Comparison of ENCODE assay signal across 8 cellular contexts in the genomic region with DNA sequence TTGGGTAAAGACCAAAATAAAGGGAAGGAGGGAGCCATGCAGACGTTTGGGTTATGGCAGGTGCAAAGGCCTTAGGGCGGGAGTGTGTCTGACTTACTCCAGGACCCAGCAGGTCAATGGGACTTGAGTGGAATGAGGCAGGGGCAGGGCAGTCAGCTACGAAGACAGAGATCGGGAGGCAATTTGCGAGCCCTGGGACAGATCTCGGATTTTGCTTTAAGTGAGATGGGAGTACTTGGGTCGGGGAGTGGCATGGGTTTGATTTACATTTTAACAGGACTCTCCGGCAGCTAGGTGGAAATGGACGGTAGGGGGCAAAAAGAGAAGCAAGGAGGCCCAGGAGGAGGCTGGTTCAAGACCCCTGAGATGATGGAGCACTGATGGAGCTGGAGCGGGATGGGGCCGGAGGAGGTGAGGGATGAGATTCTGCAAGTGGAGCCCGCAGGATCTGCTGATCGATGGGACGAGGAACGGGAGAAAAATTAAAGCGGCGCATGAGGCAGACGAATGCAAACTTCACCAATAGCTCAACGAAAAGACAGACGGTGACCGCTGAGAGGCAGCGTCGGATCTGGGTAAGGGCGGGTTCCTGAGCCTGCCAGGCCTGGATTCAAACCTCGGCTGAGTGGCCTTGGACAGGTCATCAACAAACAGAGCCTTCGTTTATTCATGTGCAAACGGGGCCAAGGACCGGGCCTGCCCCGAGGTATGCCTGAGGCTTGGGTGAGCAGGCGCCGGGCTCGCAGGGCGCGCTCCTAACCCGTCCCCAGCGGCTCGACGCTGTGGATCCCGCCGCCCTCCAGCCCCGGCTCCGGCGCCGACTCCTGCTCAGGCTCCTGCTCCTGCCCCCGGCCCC. TPM values are rescaled to one million over a fixed set of nuclear protein-coding genes. Genes with fewer than 3 reads are reported as not detected.
A peak's percentile ranks its signal among the peaks of the same experiment; 100 is the strongest.
DNase-seq lines count a peak whose midpoint lies in the region; ATAC-seq and TF ChIP-seq lines count a peak whose summit lies in the region.

No MANE protein-coding gene starts in this region.

- peak overlapping the region; percentile 47 for H3K27ac Mint-ChIP-seq in activated T-cell treated with anti-CD3 and anti-CD28 coated beads, Interleukin-2, amount 50 U/mL, for 72 hours
- peak overlapping the region; percentile 89 to 99 (median 96) for H3K27ac Mint-ChIP-seq in naive thymus-derived CD4-positive, alpha-beta T cell

- H3K27ac ChIP-seq in naive thymus-derived CD4-positive, alpha-beta T cell (ENCODE audit: low read depth, low read length), result peak overlapping the region; percentile 83

- peaks cover 2 to 4% of the 10 kb centered on the region in 2 donors for H3K9me3 Mint-ChIP-seq in activated T-cell treated with anti-CD3 and anti-CD28 coated beads, Interleukin-2, amount 50 U/mL, for 72 hours
- H3K9me3 Mint-ChIP-seq in naive thymus-derived CD4-positive, alpha-beta T cell, result peaks cover 0 to 10% (median 0%) of the 10 kb centered on the region in 11 donors

- peak overlapping the region; percentile 52 for H3K4me3 ChIP-seq in fibroblast of mammary gland (ENCODE audit: control insufficient read depth, low read depth, low read length)
- H3K4me3 ChIP-seq in naive thymus-derived CD4-positive, alpha-beta T cell (ENCODE audit: low read length), result peak overlapping the region; percentile 71

- peak overlapping the region; percentile 80 to 95 for H3K4me3 Mint-ChIP-seq in activated T-cell treated with anti-CD3 and anti-CD28 coated beads, Interleukin-2, amount 50 U/mL, for 72 hours
- peak overlapping the region; percentile 86 to 96 (median 94) for H3K4me3 Mint-ChIP-seq in naive thymus-derived CD4-positive, alpha-beta T cell

- CTCF ChIA-PET in naive thymus-derived CD4-positive, alpha-beta T cell (lab: Charles Lee), result interaction anchor here (0.6 to 1.6 kb wide), 5 partner anchors 27 to 71 kb away, joined by 3 read pairs; a partner anchor contains a TSS

- peak; percentile 91 for DNase-seq in DMS 273 (lab: John Stamatoyannopoulos, UW; ENCODE audit: unreplicated experiment)
- DNase-seq in HPDE6-E6E7 (ENCODE audit: extremely low spot score), result peak; percentile 91
- peak; percentile 69 for DNase-seq in NOMO-1 treated with DMSO at 0.1 percent for 48 hours (lab: John Stamatoyannopoulos, UW; ENCODE audit: unreplicated experiment)
- DNase-seq in activated T-cell treated with anti-CD3 and anti-CD28 coated beads, Interleukin-2, amount 50 U/mL, for 72 hours, result peak; percentile 76 to 87
- DNase-seq in fibroblast of mammary gland (ENCODE audit: low read depth), result peak; percentile 77
- peak in 8 of 9 donors; percentile 31 to 74 (median 39) for DNase-seq in naive thymus-derived CD4-positive, alpha-beta T cell
- peak in 5 of 6 experiments; percentile 49 to 70 (median 65) for DNase-seq in stimulated activated naive CD4-positive, alpha-beta T cell (lab: John Stamatoyannopoulos, UW)

- POLR2A ChIA-PET in naive thymus-derived CD4-positive, alpha-beta T cell (lab: Charles Lee), result interaction anchor here (0.5 to 2.1 kb wide), 11 partner anchors 25 to 137 kb away, joined by 3 to 6 read pairs (median 4); a partner anchor contains a TSS

- peaks cover 20 to 32% of the 10 kb centered on the region in 2 donors for H3K4me1 ChIP-seq in naive thymus-derived CD4-positive, alpha-beta T cell (ENCODE audit: control insufficient read depth in 2 of 2, insufficient read depth in 2 of 2, low read length in 2 of 2)

- H3K27me3 ChIP-seq in naive thymus-derived CD4-positive, alpha-beta T cell (ENCODE audit: control insufficient read depth in 2 of 2, insufficient read depth in 2 of 2, low read length in 2 of 2), result no peaks in the 10 kb centered on the region

- no peaks in the 10 kb centered on the region for H3K27me3 Mint-ChIP-seq in activated T-cell treated with anti-CD3 and anti-CD28 coated beads, Interleukin-2, amount 50 U/mL, for 72 hours (ENCODE audit: low read depth)
- no peaks in the 10 kb centered on the region for H3K27me3 Mint-ChIP-seq in naive thymus-derived CD4-positive, alpha-beta T cell

- peak; percentile 33 for TF ChIP-seq CTCF in fibroblast of mammary gland (conservative IDR thresholded peaks at IDR 0.05; ENCODE audit: control insufficient read depth, insufficient read depth, low read depth, low read length)

- peaks cover 55% of the 10 kb centered on the region for H3K4me1 Mint-ChIP-seq in activated T-cell treated with anti-CD3 and anti-CD28 coated beads, Interleukin-2, amount 50 U/mL, for 72 hours (ENCODE audit: low read depth)
- H3K4me1 Mint-ChIP-seq in naive thymus-derived CD4-positive, alpha-beta T cell, result peaks cover 26 to 59% (median 46%) of the 10 kb centered on the region in 7 donors

- H3K36me3 Mint-ChIP-seq in activated T-cell treated with anti-CD3 and anti-CD28 coated beads, Interleukin-2, amount 50 U/mL, for 72 hours (ENCODE audit: insufficient read depth in 2 of 2), result peaks cover 17 to 37% of the 10 kb centered on the region in 2 donors
- peaks cover 4 to 45% (median 17%) of the 10 kb centered on the region in 5 donors for H3K36me3 Mint-ChIP-seq in naive thymus-derived CD4-positive, alpha-beta T cell

- ATAC-seq in GM19468 (IDR thresholded peaks at IDR 0.05; ENCODE audit: extremely low read depth, unreplicated experiment), result peak; percentile 48
- peak; percentile 76 to 80 for ATAC-seq in activated T-cell treated with anti-CD3 and anti-CD28 coated beads, Interleukin-2, amount 50 U/mL, for 72 hours (replicated peaks in 1 of 2)
- peak; percentile 49 for ATAC-seq in naive thymus-derived CD4-positive, alpha-beta T cell

- H3K36me3 ChIP-seq in naive thymus-derived CD4-positive, alpha-beta T cell (ENCODE audit: control insufficient read depth in 2 of 3, insufficient read depth in 3 of 3, low read length in 3 of 3), result peaks cover 0 to 30% (median 3%) of the 10 kb centered on the region in 3 experiments

- no peaks in the 10 kb centered on the region for H3K9me3 ChIP-seq in naive thymus-derived CD4-positive, alpha-beta T cell (ENCODE audit: control insufficient read depth in 2 of 3, low read length in 3 of 3)

- intact Hi-C loops in naive thymus-derived CD4-positive, alpha-beta T cell (cut with micrococcal nuclease), result loop anchor here (1.0 to 10.0 kb wide), 8 partner anchors 25 to 817 kb away; a partner anchor contains a TSS

RNA-seq across cellular contexts. Expression of a gene that starts 0.8 kb away (rescaled TPM):
- total RNA-seq in activated T-cell treated with anti-CD3 and anti-CD28 coated beads, Interleukin-2, amount 50 U/mL, for 72 hours, result 100 to 1,000 TPM; 176 to 198 TPM
- total RNA-seq in naive thymus-derived CD4-positive, alpha-beta T cell, result 100 to 1,000 TPM in 1 of 5 experiments, 10 to 100 TPM in 4; 70.3 to 153 (median 96.9) TPM
- polyA plus RNA-seq in naive thymus-derived CD4-positive, alpha-beta T cell, result 10 to 100 TPM; 80.1 to 98.1 TPM

RNA-seq across cellular contexts. Expression of a gene that starts 26.8 kb away (rescaled TPM):
- 100 to 1,000 TPM; 165 to 281 TPM for total RNA-seq in activated T-cell treated with anti-CD3 and anti-CD28 coated beads, Interleukin-2, amount 50 U/mL, for 72 hours
- total RNA-seq in naive thymus-derived CD4-positive, alpha-beta T cell, result 10 to 100 TPM in 1 of 5 experiments, 1 to 10 TPM in 4; 2.4 to 27.7 (median 9.4) TPM
- polyA plus RNA-seq in naive thymus-derived CD4-positive, alpha-beta T cell, result 10 to 100 TPM; 12.6 to 16.0 TPM

RNA-seq across cellular contexts. Expression of a gene that starts 55.0 kb away (rescaled TPM):
- total RNA-seq in activated T-cell treated with anti-CD3 and anti-CD28 coated beads, Interleukin-2, amount 50 U/mL, for 72 hours, result 10 to 100 TPM; 26.7 to 28.2 TPM
- 10 to 100 TPM; 26.3 to 45.7 (median 35.4) TPM for total RNA-seq in naive thymus-derived CD4-positive, alpha-beta T cell
- 10 to 100 TPM; 19.9 to 24.3 TPM for polyA plus RNA-seq in naive thymus-derived CD4-positive, alpha-beta T cell

Comparison
In these comparisons a context has a peak if more than half of its experiments do, and no peak if none do; other contexts are left out.
1. Peak in every context shown above with its lines: DNase-seq, ATAC-seq, H3K4me3 ChIP-seq and H3K27ac ChIP-seq.
2. DNase-seq: peak in every context shown above with its lines; median percentile 91 in DMS 273; 91 in HPDE6-E6E7; 82 in activated T-cell treated with anti-CD3 and anti-CD28 coated beads, Interleukin-2, amount 50 U/mL, for 72 hours; 77 in fibroblast of mammary gland; 69 in NOMO-1 treated with DMSO at 0.1 percent for 48 hours; 65 in stimulated activated naive CD4-positive, alpha-beta T cell; 39 in naive thymus-derived CD4-positive, alpha-beta T cell.
3. RNA of a gene that starts 26.8 kb away (total RNA-seq): 165 to 281 TPM in activated T-cell treated with anti-CD3 and anti-CD28 coated beads, Interleukin-2, amount 50 U/mL, for 72 hours; 2.4 to 27.7 TPM in naive thymus-derived CD4-positive, alpha-beta T cell; every median in the first group is over 4 times any median in the second.